Comparison of ENCODE assay signal across 1 cellular context in the genomic region with DNA sequence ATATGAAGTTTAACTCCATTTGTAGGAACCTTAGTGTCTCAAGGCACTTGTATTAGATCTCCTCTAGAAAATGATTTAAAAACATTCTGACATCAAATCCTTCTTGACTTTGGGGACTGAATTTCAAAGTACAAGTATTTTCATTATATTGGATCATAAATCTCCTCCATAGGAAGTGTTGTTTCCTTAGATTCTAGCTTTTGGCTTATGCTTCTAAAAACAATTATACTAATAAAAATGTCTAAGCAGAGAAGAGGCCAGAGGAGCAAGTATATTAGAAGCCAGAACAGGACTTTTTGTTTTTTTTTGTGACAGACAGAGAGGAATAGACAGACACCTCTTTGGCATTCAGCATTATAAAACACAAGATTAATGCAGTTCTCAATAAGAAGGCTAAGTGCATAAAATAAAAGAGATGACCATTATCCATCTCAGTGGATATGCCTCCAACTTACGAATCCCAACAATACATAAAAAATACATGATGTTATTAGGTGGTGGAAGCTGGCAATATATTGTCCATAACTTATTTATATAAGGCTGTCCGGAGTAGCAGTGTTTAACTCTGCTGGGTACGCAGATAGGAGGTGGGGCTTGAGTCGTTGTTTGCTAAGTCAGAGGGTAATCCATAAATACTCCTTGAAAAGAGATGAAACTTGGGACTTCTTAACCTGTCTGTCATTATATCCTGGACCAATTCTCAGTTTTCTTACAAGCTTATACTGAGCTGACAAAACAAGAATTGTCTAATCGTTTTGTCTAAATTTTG.
A peak's percentile ranks its signal among the peaks of the same experiment; 100 is the strongest.
TF ChIP-seq lines count a peak whose summit lies in the region.

No MANE protein-coding gene starts in this region.

TF ChIP-seq in HepG2, 621 proteins besides CTCF, POLR2A, EP300 and RAD21 (continued from another document):
- TF ChIP-seq, protein P1, sequence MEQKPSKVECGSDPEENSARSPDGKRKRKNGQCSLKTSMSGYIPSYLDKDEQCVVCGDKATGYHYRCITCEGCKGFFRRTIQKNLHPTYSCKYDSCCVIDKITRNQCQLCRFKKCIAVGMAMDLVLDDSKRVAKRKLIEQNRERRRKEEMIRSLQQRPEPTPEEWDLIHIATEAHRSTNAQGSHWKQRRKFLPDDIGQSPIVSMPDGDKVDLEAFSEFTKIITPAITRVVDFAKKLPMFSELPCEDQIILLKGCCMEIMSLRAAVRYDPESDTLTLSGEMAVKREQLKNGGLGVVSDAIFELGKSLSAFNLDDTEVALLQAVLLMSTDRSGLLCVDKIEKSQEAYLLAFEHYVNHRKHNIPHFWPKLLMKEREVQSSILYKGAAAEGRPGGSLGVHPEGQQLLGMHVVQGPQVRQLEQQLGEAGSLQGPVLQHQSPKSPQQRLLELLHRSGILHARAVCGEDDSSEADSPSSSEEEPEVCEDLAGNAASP (CRISPR knock-in tag; IDR thresholded peaks at IDR 0.05; ENCODE audit: borderline replicate concordance): no peak
- TF ChIP-seq ZBTB1 (CRISPR knock-in tag; IDR thresholded peaks at IDR 0.05; ENCODE audit: borderline replicate concordance) (no peak), RFXANK (CRISPR knock-in tag; IDR thresholded peaks at IDR 0.05) (peak; percentile 55; the same call in 1 of the 2 replicates)
